In genomic region chr9:113509463-113509862, GRCh38 we compare ENCODE assay signal across 17 cellular contexts. TPM values are rescaled to one million over a fixed set of nuclear protein-coding genes. Genes with fewer than 3 reads are reported as not detected.
DNase-seq lines count a peak whose midpoint lies in the region; ATAC-seq and TF ChIP-seq lines count a peak whose summit lies in the region.
"Had no signal": no experiment of that assay in that cellular context is flagged by ENCODE, and none has a peak within 500 bp of the region (broad histone marks: within the 10 kb centered on the region; RNA-seq: fewer than 3 reads in every experiment).

No MANE protein-coding gene starts in this region.

- ATAC-seq in mucosa of descending colon, result no peak
- no peak for ATAC-seq in GM18858 (IDR thresholded peaks at IDR 0.05; ENCODE audit: unreplicated experiment)
- ATAC-seq: activated T-cell treated with anti-CD3 and anti-CD28 coated beads, Interleukin-2, amount 50 U/mL, for 4 hours; psoas muscle had no signal

- no peak overlapping the region for H3K4me3 ChIP-seq in mucosa of descending colon
- H3K4me3 ChIP-seq: BLaER1 treated with 17β-estradiol and CSF1 and Interleukin-3, amounts not matched to agents 10 nM and 100 nM; psoas muscle had no signal

- no peaks in the 10 kb centered on the region for H3K9me3 Mint-ChIP-seq in immature natural killer cell
- H3K9me3 Mint-ChIP-seq: activated T-cell treated with anti-CD3 and anti-CD28 coated beads, Interleukin-2, amount 50 U/mL, for 4 hours had no signal

- no peaks in the 10 kb centered on the region for H3K9me3 ChIP-seq in mucosa of descending colon
- H3K9me3 ChIP-seq: BLaER1 treated with 17β-estradiol and CSF1 and Interleukin-3, amounts not matched to agents 10 nM and 100 nM; psoas muscle had no signal

- no peak overlapping the region for H3K4me3 Mint-ChIP-seq in immature natural killer cell
- H3K4me3 Mint-ChIP-seq: activated T-cell treated with anti-CD3 and anti-CD28 coated beads, Interleukin-2, amount 50 U/mL, for 4 hours had no signal

- no peaks in the 10 kb centered on the region for H3K36me3 Mint-ChIP-seq in immature natural killer cell

- peaks cover 51 to 59% of the 10 kb centered on the region in 2 donors for H3K4me1 Mint-ChIP-seq in immature natural killer cell

- DNase-seq in AG08395 (ENCODE audit: low spot score) (peak; percentile 94), GM04503 (ENCODE audit: low read depth) (peak; percentile 44), cerebellar cortex (ENCODE audit: low spot score) (peak; percentile 59), mucosa of descending colon (peak in 2 of 3 donors; percentile 31 to 44), immature natural killer cell (no peak), kidney glomerular epithelial cell (lab: John Stamatoyannopoulos, UW) (no peak)
- DNase-seq in activated CD8-positive, alpha-beta memory T cell treated with anti-CD3 and anti-CD28 coated beads for 24 hours, result no peak
- DNase-seq: activated CD4-positive, CD25-positive, alpha-beta regulatory T cell treated with anti-CD3 and anti-CD28 coated beads, Interleukin-2, amount 50 U/mL, for 72 hours; activated T-cell treated with anti-CD3 and anti-CD28 coated beads, Interleukin-2, amount 50 U/mL, for 4 hours; NCI-H1417 treated with DMSO at 0.1 percent for 48 hours; NCI-H446; psoas muscle; stimulated activated CD4-positive, alpha-beta T cell treated with anti-CD3 and anti-CD28 coated beads, Interleukin-1b, Interleukin-23, amount 100 ng/mL, for 48 hours; stimulated activated CD8-positive, alpha-beta memory T cell treated with anti-CD3 and anti-CD28 coated beads, Interleukin-4, amount 100 ng/mL, for 48 hours; T-helper 1 cell had no signal

- H3K27ac Mint-ChIP-seq in immature natural killer cell, result peak overlapping the region in 3 of 6 donors; percentile 40 to 62 (median 55)

- H3K36me3 ChIP-seq in mucosa of descending colon (ENCODE audit: low read depth), result no peaks in the 10 kb centered on the region
- H3K36me3 ChIP-seq: BLaER1 treated with 17β-estradiol and CSF1 and Interleukin-3, amounts not matched to agents 10 nM and 100 nM had no signal

- peaks cover 43% of the 10 kb centered on the region for H3K4me1 ChIP-seq in mucosa of descending colon (ENCODE audit: low read depth)

- no peak for TF ChIP-seq CTCF in mucosa of descending colon (IDR thresholded peaks at IDR 0.05)

- peaks cover 7 to 13% (median 8%) of the 10 kb centered on the region in 3 donors for H3K27me3 Mint-ChIP-seq in immature natural killer cell (ENCODE audit: low read depth in 3 of 3)

- intact Hi-C loops in mucosa of descending colon (cut with DNase I, micrococcal nuclease), result no loop called here

RNA-seq across cellular contexts. Expression of gene RGS3, which starts 45.9 kb away (rescaled TPM):
- total RNA-seq in mucosa of descending colon, result 10 to 100 TPM; 65.9 to 83.8 (median 70.7) TPM
- polyA plus RNA-seq in immature natural killer cell, result 100 to 1,000 TPM in 1 of 3 donors, 10 to 100 TPM in 2; 76.9 to 230 (median 90.7) TPM

Comparison
In these comparisons a context has a peak if more than half of its experiments do, and no peak if none do; other contexts are left out.
1. DNase-seq: peak in AG08395 (single experiment), GM04503 (single experiment), cerebellar cortex (single experiment) and mucosa of descending colon (2 of 3); none in immature natural killer cell (0 of 3), kidney glomerular epithelial cell (single experiment) and activated CD8-positive, alpha-beta memory T cell treated with anti-CD3 and anti-CD28 coated beads for 24 hours (single experiment).